In genomic region chr1:217897121-217897520, GRCh38 we compare ENCODE assay signal across 27 cellular contexts.
A peak's percentile ranks its signal among the peaks of the same experiment; 100 is the strongest.
DNase-seq lines count a peak whose midpoint lies in the region; ATAC-seq, FAIRE-seq and TF ChIP-seq lines count a peak whose summit lies in the region.
"Had no signal": no experiment of that assay in that cellular context is flagged by ENCODE, and none has a peak within 500 bp of the region (broad histone marks: within the 10 kb centered on the region; RNA-seq: fewer than 3 reads in every experiment).

No MANE protein-coding gene starts in this region.

- no peak overlapping the region for H3K27ac ChIP-seq in lower lobe of right lung
- H3K27ac ChIP-seq: 22Rv1; A549; BLaER1 treated with 17β-estradiol and CSF1 and Interleukin-3, amounts not matched to agents 10 nM and 100 nM; C4-2B had no signal

- no peaks in the 10 kb centered on the region for H3K36me3 Mint-ChIP-seq in progenitor cell of endocrine pancreas (ENCODE audit: insufficient read depth)
- H3K36me3 Mint-ChIP-seq: CD8-positive, alpha-beta T cell had no signal

- no peaks in the 10 kb centered on the region for H3K9me3 ChIP-seq in lower lobe of right lung
- H3K9me3 ChIP-seq: A549; BLaER1 treated with 17β-estradiol and CSF1 and Interleukin-3, amounts not matched to agents 10 nM and 100 nM; Caco-2 had no signal

- TF ChIP-seq CTCF in D721Med (IDR thresholded peaks at IDR 0.05; ENCODE audit: insufficient read depth, missing control alignments): no peak
- no peak for TF ChIP-seq CTCF in astrocyte of the cerebellum (IDR thresholded peaks at IDR 0.05; ENCODE audit: low read depth, low read length, missing control alignments)
- no peak for TF ChIP-seq CTCF in lower lobe of right lung (IDR thresholded peaks at IDR 0.05)
- TF ChIP-seq CTCF in progenitor cell of endocrine pancreas (IDR thresholded peaks at IDR 0.05; ENCODE audit: unreplicated experiment): no peak

- H3K4me1 Mint-ChIP-seq in progenitor cell of endocrine pancreas (ENCODE audit: low read depth): no peaks in the 10 kb centered on the region
- H3K4me1 Mint-ChIP-seq: B cell had no signal

- DNase-seq in D721Med (ENCODE audit: insufficient read length, low spot score) (no peak), NCI-H446 treated with DMSO at 0.1 percent for 48 hours (lab: John Stamatoyannopoulos, UW) (peak; percentile 27), astrocyte of the cerebellum (ENCODE audit: low read depth) (peak; percentile 12), lower lobe of right lung (no peak), progenitor cell of endocrine pancreas (ENCODE audit: low spot score, unreplicated experiment) (no peak)
- DNase-seq in NK-92 treated with Interleukin-12 subunit alpha and Interleukin-12 subunit beta, amount 100 ng/mL, for 24 hours (lab: John Stamatoyannopoulos, UW): no peak
- DNase-seq: AML-193; Caco-2; Calu3; CD4-positive, alpha-beta T cell; CD8-positive, alpha-beta T cell; DMS 273 treated with DMSO at 0.1 percent for 48 hours; DMS153; DMS53; DMS79; DND-41; GDM1 had no signal

- no peak overlapping the region for H3K27ac Mint-ChIP-seq in progenitor cell of endocrine pancreas
- H3K27ac Mint-ChIP-seq: B cell; CD4-positive, alpha-beta T cell; CD8-positive, alpha-beta T cell had no signal

- H3K9me3 Mint-ChIP-seq in progenitor cell of endocrine pancreas (ENCODE audit: low read depth): no peaks in the 10 kb centered on the region

- H3K4me1 ChIP-seq in lower lobe of right lung: no peaks in the 10 kb centered on the region
- H3K4me1 ChIP-seq: A549; BLaER1 treated with 17β-estradiol and CSF1 and Interleukin-3, amounts not matched to agents 10 nM and 100 nM; Caco-2 had no signal

- intact Hi-C loops in lower lobe of right lung (cut with DNase I): no loop called here

- peak; percentile 48 for FAIRE-seq in D721Med (lab: Jason Lieb, UNC)
- FAIRE-seq: A549, GM12878, GM12892, GM18507 had no signal

- peak; percentile 62 for ATAC-seq in SK-N-SH treated with all-trans-retinoic acid at 6 μM for 48 hours
- no peak for ATAC-seq in lower lobe of right lung
- no peak for ATAC-seq in HG03521 (IDR thresholded peaks at IDR 0.05; ENCODE audit: unreplicated experiment)
- ATAC-seq: A549; CD8-positive, alpha-beta T cell; GM12878 had no signal

- H3K36me3 ChIP-seq in lower lobe of right lung: no peaks in the 10 kb centered on the region
- H3K36me3 ChIP-seq: BLaER1 treated with 17β-estradiol and CSF1 and Interleukin-3, amounts not matched to agents 10 nM and 100 nM had no signal

- peaks cover 4% of the 10 kb centered on the region for H3K27me3 Mint-ChIP-seq in progenitor cell of endocrine pancreas
- H3K27me3 Mint-ChIP-seq: B cell; CD4-positive, alpha-beta T cell had no signal

- in situ Hi-C loops in astrocyte of the cerebellum (cut with HindIII; ENCODE audit: low sequenced_read_pairs): no loop called here

- H3K27me3 ChIP-seq in lower lobe of right lung (ENCODE audit: low read depth): no peaks in the 10 kb centered on the region
- H3K27me3 ChIP-seq: BLaER1 treated with 17β-estradiol and CSF1 and Interleukin-3, amounts not matched to agents 10 nM and 100 nM had no signal

- H3K4me3 Mint-ChIP-seq in progenitor cell of endocrine pancreas (ENCODE audit: low read depth): no peak overlapping the region
- H3K4me3 Mint-ChIP-seq: B cell; CD4-positive, alpha-beta T cell; CD8-positive, alpha-beta T cell had no signal

- H3K4me3 ChIP-seq in astrocyte of the cerebellum (ENCODE audit: low read depth, low read length) (no peak overlapping the region), lower lobe of right lung (no peak overlapping the region)
- H3K4me3 ChIP-seq: A549; BLaER1 treated with 17β-estradiol and CSF1 and Interleukin-3, amounts not matched to agents 10 nM and 100 nM; GM12878 had no signal

TF ChIP-seq in SK-N-SH treated with all-trans-retinoic acid at 6 μM for 48 hours, 23 proteins besides CTCF, POLR2A, EP300 and RAD21:
- TF ChIP-seq CSRNP3 (CRISPR knock-in tag; IDR thresholded peaks at IDR 0.05) (no peak), ZNF565 (CRISPR knock-in tag; conservative IDR thresholded peaks at IDR 0.05; ENCODE audit: low read depth) (no peak), ZC3H10 (CRISPR knock-in tag; IDR thresholded peaks at IDR 0.05) (no peak), CREB5 (CRISPR knock-in tag; IDR thresholded peaks at IDR 0.05; ENCODE audit: low read depth) (no peak), TCF4 (CRISPR knock-in tag; IDR thresholded peaks at IDR 0.05; ENCODE audit: borderline replicate concordance) (no peak), PPARA (CRISPR knock-in tag; IDR thresholded peaks at IDR 0.05; ENCODE audit: borderline replicate concordance) (no peak)

Comparison
In these comparisons a context has a peak if more than half of its experiments do, and no peak if none do; other contexts are left out.
1. DNase-seq: peak in NCI-H446 treated with DMSO at 0.1 percent for 48 hours (single experiment) and astrocyte of the cerebellum (single experiment); none in D721Med (single experiment), lower lobe of right lung (single experiment), NK-92 treated with Interleukin-12 subunit alpha and Interleukin-12 subunit beta, amount 100 ng/mL, for 24 hours (single experiment) and progenitor cell of endocrine pancreas (single experiment).